ENCODE assay signal across 20 cellular contexts in the genomic region with DNA sequence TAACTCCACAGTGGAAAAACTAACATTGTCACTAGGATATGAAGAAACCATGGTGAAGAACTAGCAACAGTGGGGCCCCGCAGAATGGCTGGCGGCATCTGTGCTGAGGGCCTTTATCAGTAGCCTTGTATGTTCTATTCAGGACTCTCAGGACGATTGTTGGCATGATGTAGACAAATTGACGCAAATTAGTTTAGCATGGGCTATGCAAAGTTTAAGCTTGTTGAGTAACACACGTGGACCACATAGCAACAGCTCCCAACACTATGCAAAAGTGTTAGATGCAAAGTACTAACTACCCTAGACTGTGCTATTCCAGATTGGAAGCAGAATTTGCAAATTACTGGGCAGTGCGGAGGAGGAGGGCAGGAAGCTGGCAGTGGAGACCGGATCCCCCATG. TPM values are rescaled to one million over a fixed set of nuclear protein-coding genes. Genes with fewer than 3 reads are reported as not detected.
DNase-seq lines count a peak whose midpoint lies in the region; ATAC-seq and TF ChIP-seq lines count a peak whose summit lies in the region.
"Had no signal": no experiment of that assay in that cellular context is flagged by ENCODE, and none has a peak within 500 bp of the region (broad histone marks: within the 10 kb centered on the region; RNA-seq: fewer than 3 reads in every experiment).

No MANE protein-coding gene starts in this region.

- H2BK15ac ChIP-seq in mesendoderm (replicated peaks; ENCODE audit: low read depth): no peak overlapping the region

- H3K56ac ChIP-seq in mesendoderm (ENCODE audit: low read length): no peak overlapping the region

- H3K36me3 ChIP-seq in mesendoderm (ENCODE audit: control insufficient read depth, insufficient read depth, low read length): no peaks in the 10 kb centered on the region
- H3K36me3 ChIP-seq: MG63 had no signal

- TF ChIP-seq CTCF in brain (conservative IDR thresholded peaks at IDR 0.05): no peak

- no peak overlapping the region for H3K23ac ChIP-seq in mesendoderm (ENCODE audit: low read length)

- DNase-seq in right cardiac atrium (peak in 2 of 3 donors; percentile 28 to 56), cardiac septum (ENCODE audit: low spot score) (no peak), mesendoderm (no peak), left lobe of liver (ENCODE audit: low spot score) (no peak)
- DNase-seq: DMS 273 treated with DMSO at 0.1 percent for 48 hours, GDM1, H7, MG63, NCI-H1092 treated with DMSO at 0.1 percent for 48 hours, NCI-H1694 treated with DMSO at 0.1 percent for 48 hours, NCI-H2107, NCI-H226, NCI-H524 treated with DMSO at 0.1 percent for 48 hours, PC-9 had no signal

- H3K27me3 ChIP-seq in right cardiac atrium (ENCODE audit: control insufficient read depth, insufficient read depth): no peaks in the 10 kb centered on the region
- no peaks in the 10 kb centered on the region for H3K27me3 ChIP-seq in mesendoderm (ENCODE audit: insufficient read depth, low read length, poor library complexity)

- H3K79me2 ChIP-seq in mesendoderm (ENCODE audit: control insufficient read depth, insufficient read depth, low read length): no peaks in the 10 kb centered on the region

- intact Hi-C loops in right cardiac atrium (cut with DNase I): no loop called here
- intact Hi-C loops in cardiac septum (cut with DNase I): loop anchor here (5.0 kb wide), 1 partner anchor 530 kb away; no protein-coding TSS in a partner anchor

- H3K27ac Mint-ChIP-seq in brain: peak overlapping the region in 3 of 5 experiments; percentile 9 to 49 (median 22)

- peak overlapping the region; percentile 21 for H3K9ac ChIP-seq in mesendoderm (ENCODE audit: low read length)

- H4K5ac ChIP-seq in mesendoderm (ENCODE audit: low read length): no peak overlapping the region

- no peaks in the 10 kb centered on the region for H3K4me1 ChIP-seq in right cardiac atrium (ENCODE audit: control insufficient read depth, insufficient read depth, low read length)
- peaks cover 5% of the 10 kb centered on the region for H3K4me1 ChIP-seq in mesendoderm (ENCODE audit: control insufficient read depth, low read depth, low read length)

- H2BK120ac ChIP-seq in mesendoderm (ENCODE audit: low read depth, low read length): no peak overlapping the region

- H3K79me1 ChIP-seq in mesendoderm (ENCODE audit: low read length): no peaks in the 10 kb centered on the region

- H3K27ac ChIP-seq in right cardiac atrium (ENCODE audit: low read length): no peak overlapping the region
- H3K27ac ChIP-seq in mesendoderm (ENCODE audit: low read depth, low read length): no peak overlapping the region
- H3K27ac ChIP-seq: C4-2B, PC-9 had no signal

- H3K36me3 Mint-ChIP-seq in brain: no peaks in the 10 kb centered on the region

- H3K9me3 ChIP-seq in right cardiac atrium (ENCODE audit: control insufficient read depth, low read length): no peaks in the 10 kb centered on the region
- H3K9me3 ChIP-seq: MG63 had no signal

- H3K18ac ChIP-seq in mesendoderm (ENCODE audit: low read length): no peak overlapping the region

- H2AK5ac ChIP-seq in mesendoderm (ENCODE audit: low read length): no peak overlapping the region

- no peaks in the 10 kb centered on the region for H3K9me3 Mint-ChIP-seq in brain

- peaks cover 3% of the 10 kb centered on the region for H3K27me3 Mint-ChIP-seq in brain

- H3K4me2 ChIP-seq in mesendoderm (ENCODE audit: low read length): no peak overlapping the region
- H3K4me2 ChIP-seq: PC-9 had no signal

- WGBS in right cardiac atrium: 34% methylated on average over 7 of the region's 7 CpGs
- no CpG with 5 or more reads among the region's 7 CpGs for WGBS in mesendoderm (ENCODE audit: extremely low coverage, insufficient coverage, low lambda C conversion rate)

- no peak overlapping the region for H3K4me3 ChIP-seq in right cardiac atrium (ENCODE audit: low read length)
- H3K4me3 ChIP-seq in mesendoderm (ENCODE audit: low read length): no peak overlapping the region
- H3K4me3 ChIP-seq: GM12878, MG63, PC-9 had no signal

- peak in 1 of 2 donors; percentile 88 for ATAC-seq in right cardiac atrium
- ATAC-seq in HG03025 (IDR thresholded peaks at IDR 0.05; ENCODE audit: low FRiP score, unreplicated experiment): no peak
- no peak for ATAC-seq in left lobe of liver
- ATAC-seq in GM19463 (IDR thresholded peaks at IDR 0.05; ENCODE audit: unreplicated experiment): no peak
- ATAC-seq in HG02885 (IDR thresholded peaks at IDR 0.05; ENCODE audit: poor library complexity, unreplicated experiment): no peak
- ATAC-seq: GM12878 had no signal

- peaks cover 32% of the 10 kb centered on the region for H3K4me1 Mint-ChIP-seq in brain

- H2BK5ac ChIP-seq in mesendoderm (ENCODE audit: low read length): no peak overlapping the region

- H3K4ac ChIP-seq in mesendoderm (ENCODE audit: low read depth, low read length): no peak overlapping the region

- H3K4me3 Mint-ChIP-seq in brain: peak overlapping the region in 1 of 5 experiments; percentile 28

- H4K8ac ChIP-seq in mesendoderm (ENCODE audit: low read depth, low read length): no peak overlapping the region

RNA-seq across cellular contexts. Expression of a gene that starts 38.2 kb away (rescaled TPM):
- total RNA-seq in right cardiac atrium (10 to 100 TPM; 55.4 to 69.9 (median 63.6) TPM), cardiac septum (44.8 TPM), left lobe of liver (23.2 TPM)
- polyA plus RNA-seq in right cardiac atrium (25.1 TPM), brain (ENCODE audit: insufficient read depth, low read depth, low replicate concordance) (9.7 TPM)
- 9.8 TPM for polyA plus RNA-seq in mesendoderm (2013, experiment 1 of 2)
- polyA plus RNA-seq in mesendoderm (2013, experiment 2 of 2): 9.3 TPM

Comparison
In these comparisons a context has a peak if more than half of its experiments do, and no peak if none do; other contexts are left out.
1. DNase-seq: peak in right cardiac atrium (2 of 3); none in cardiac septum (single experiment), mesendoderm (single experiment) and left lobe of liver (single experiment).